ENCODE assay signal across 8 cellular contexts in genomic region chr13:50123862-50124535, GRCh38.
DNase-seq lines count a peak whose midpoint lies in the region; ATAC-seq, FAIRE-seq and TF ChIP-seq lines count a peak whose summit lies in the region.

No MANE protein-coding gene starts in this region.

- H3K27ac ChIP-seq in WERI-Rb-1 (peak overlapping the region; percentile 99), keratinocyte (ENCODE audit: control insufficient read depth, insufficient read depth, low read length) (peak overlapping the region; percentile 50)

- H3K27me3 ChIP-seq in WERI-Rb-1 (ENCODE audit: insufficient read depth, low read depth, severe bottlenecking) = no peaks in the 10 kb centered on the region
- peaks cover 28% of the 10 kb centered on the region for H3K27me3 ChIP-seq in keratinocyte (ENCODE audit: control insufficient read depth, extremely low read depth, insufficient read depth, low read length)

- H3K9ac ChIP-seq in keratinocyte (ENCODE audit: control insufficient read depth, extremely low read depth, insufficient read depth, low read length) = peak overlapping the region; percentile 85

- peak overlapping the region; percentile 52 for H3K4me3 ChIP-seq in WERI-Rb-1 (ENCODE audit: low read depth, low read length)
- peak overlapping the region; percentile 87 to 92 for H3K4me3 ChIP-seq in cardiac fibroblast (replicated peaks in 1 of 2; ENCODE audit: low read depth in 2 of 2, low read length in 2 of 2)
- H3K4me3 ChIP-seq in keratinocyte (ENCODE audit: control insufficient read depth in 2 of 3, extremely low read depth in 1 of 3, insufficient read depth in 2 of 3, low read depth in 1 of 3, low read length in 3 of 3) = peak overlapping the region; percentile 61 to 86 (median 70)

- H3K9me3 ChIP-seq in WERI-Rb-1 (ENCODE audit: severe bottlenecking) (no peaks in the 10 kb centered on the region), keratinocyte (ENCODE audit: control insufficient read depth, low read depth, low read length) (no peaks in the 10 kb centered on the region)

- H2AFZ ChIP-seq in keratinocyte (ENCODE audit: control insufficient read depth, low read length) = peak overlapping the region; percentile 65

- peak overlapping the region; percentile 65 for H3K4me2 ChIP-seq in keratinocyte (ENCODE audit: control insufficient read depth, extremely low read depth, insufficient read depth, low read depth, low read length)

- no peaks in the 10 kb centered on the region for H3K9me1 ChIP-seq in keratinocyte (ENCODE audit: control insufficient read depth, extremely low read depth, insufficient read depth, low read length)

- TF ChIP-seq CTCF in WERI-Rb-1 (IDR thresholded peaks at IDR 0.05; ENCODE audit: low read depth, low read length) = no peak
- no peak for TF ChIP-seq CTCF in cardiac fibroblast (IDR thresholded peaks at IDR 0.05; ENCODE audit: low read depth, low read length)
- no peak for TF ChIP-seq CTCF in keratinocyte (optimal IDR thresholded peaks at IDR 0.05 in 1 of 3, IDR thresholded peaks at IDR 0.05 in 1 of 3, conservative IDR thresholded peaks at IDR 0.05 in 1 of 3; ENCODE audit: extremely low read depth in 1 of 3, insufficient read depth in 2 of 3, low read length in 3 of 3)

- H3K36me3 ChIP-seq in WERI-Rb-1 (peaks cover 5% of the 10 kb centered on the region), keratinocyte (ENCODE audit: control insufficient read depth in 2 of 2, extremely low read depth in 1 of 2, insufficient read depth in 2 of 2, low read length in 2 of 2) (no peaks in the 10 kb centered on the region)

- ATAC-seq in GM18858 (IDR thresholded peaks at IDR 0.05; ENCODE audit: unreplicated experiment) (peak; percentile 45), HG03045 (IDR thresholded peaks at IDR 0.05; ENCODE audit: unreplicated experiment) (peak; percentile 65)

- no peaks in the 10 kb centered on the region for H3K79me2 ChIP-seq in keratinocyte (ENCODE audit: control insufficient read depth, insufficient read depth, low read length)

- peak; percentile 53 for FAIRE-seq in keratinocyte (lab: Jason Lieb, UNC)

- peaks cover 15% of the 10 kb centered on the region for H3K4me1 ChIP-seq in keratinocyte (ENCODE audit: control insufficient read depth, extremely low read depth, insufficient read depth, low read length)

- H4K20me1 ChIP-seq in keratinocyte (ENCODE audit: control insufficient read depth, extremely low read depth, insufficient read depth, low read length) = no peaks in the 10 kb centered on the region

- dilution Hi-C loops in keratinocyte (cut with MboI; ENCODE audit: extremely low pct_ligation_motif_present, low sequenced_read_pairs) = no loop called here

- DNase-seq in A172 (ENCODE audit: low spot score) = peak; percentile 93
- peak; percentile 64 for DNase-seq in NCI-H2171 (lab: John Stamatoyannopoulos, UW)
- peak; percentile 94 for DNase-seq in WERI-Rb-1
- DNase-seq in cardiac fibroblast (ENCODE audit: low read depth in 2 of 2) = peak; percentile 75 to 95
- DNase-seq in keratinocyte (ENCODE audit: low read depth, low spot score) = peak; percentile 57
- DNase-seq in stimulated activated CD4-positive, alpha-beta T cell treated with anti-CD3 and anti-CD28 coated beads, Interleukin-12 subunit alpha, Interleukin-12 subunit beta, amount 100 ng/mL, for 48 hours (ENCODE audit: low read depth in 2 of 3, low spot score in 1 of 3) = peak in 2 of 3 donors; percentile 50 to 86

Comparison
In these comparisons a context has a peak if more than half of its experiments do, and no peak if none do; other contexts are left out.
1. Peak in every context shown above with its lines: DNase-seq, ATAC-seq, H3K4me3 ChIP-seq and H3K27ac ChIP-seq.